Comparison of ENCODE assay signal across 2 cellular contexts in the genomic region with DNA sequence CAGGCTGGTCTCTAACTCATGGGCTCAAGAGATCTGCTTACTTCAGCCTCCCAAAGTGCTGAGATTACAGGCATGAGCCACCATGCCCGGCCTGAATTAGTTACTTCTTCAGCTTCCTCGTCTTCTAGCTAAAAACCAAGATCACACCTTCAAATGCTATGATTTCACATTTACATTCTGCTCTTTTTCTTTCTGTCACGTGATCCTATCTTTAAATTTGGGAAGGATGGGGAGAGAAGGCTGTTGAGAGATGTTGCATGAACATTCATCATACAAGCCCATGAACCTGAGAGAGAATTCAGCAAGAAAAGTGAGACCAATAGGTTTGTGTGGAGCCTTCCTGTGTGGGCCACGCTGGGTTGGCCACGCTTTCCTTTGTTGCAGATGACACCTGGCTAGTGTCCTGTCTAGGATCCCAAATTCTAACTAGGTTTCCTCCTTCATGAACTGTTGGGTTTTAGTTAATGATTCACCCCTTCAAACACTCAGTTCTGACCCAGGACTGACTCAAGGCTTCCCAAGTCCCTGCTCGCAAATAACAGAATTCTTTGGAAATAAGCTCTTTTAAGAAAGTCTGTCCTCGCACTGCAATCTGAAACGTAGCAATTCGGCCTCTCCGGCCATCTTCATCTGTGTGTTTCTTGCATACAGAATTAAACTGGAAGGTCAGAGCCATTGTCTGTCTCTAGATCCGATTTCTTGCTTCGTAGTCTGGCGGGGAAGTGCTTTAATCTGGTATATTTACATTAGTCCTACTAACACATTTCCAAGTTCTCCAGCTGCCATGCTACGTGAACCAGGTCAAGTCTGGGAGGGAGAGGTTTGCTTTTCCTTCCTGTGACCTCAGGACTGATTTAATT.
TF ChIP-seq lines count a peak whose summit lies in the region.

No MANE protein-coding gene starts in this region.

TF ChIP-seq in SK-N-SH, 30 proteins besides CTCF, POLR2A, EP300 and RAD21 (continued from another document):
- TF ChIP-seq, protein P1, sequence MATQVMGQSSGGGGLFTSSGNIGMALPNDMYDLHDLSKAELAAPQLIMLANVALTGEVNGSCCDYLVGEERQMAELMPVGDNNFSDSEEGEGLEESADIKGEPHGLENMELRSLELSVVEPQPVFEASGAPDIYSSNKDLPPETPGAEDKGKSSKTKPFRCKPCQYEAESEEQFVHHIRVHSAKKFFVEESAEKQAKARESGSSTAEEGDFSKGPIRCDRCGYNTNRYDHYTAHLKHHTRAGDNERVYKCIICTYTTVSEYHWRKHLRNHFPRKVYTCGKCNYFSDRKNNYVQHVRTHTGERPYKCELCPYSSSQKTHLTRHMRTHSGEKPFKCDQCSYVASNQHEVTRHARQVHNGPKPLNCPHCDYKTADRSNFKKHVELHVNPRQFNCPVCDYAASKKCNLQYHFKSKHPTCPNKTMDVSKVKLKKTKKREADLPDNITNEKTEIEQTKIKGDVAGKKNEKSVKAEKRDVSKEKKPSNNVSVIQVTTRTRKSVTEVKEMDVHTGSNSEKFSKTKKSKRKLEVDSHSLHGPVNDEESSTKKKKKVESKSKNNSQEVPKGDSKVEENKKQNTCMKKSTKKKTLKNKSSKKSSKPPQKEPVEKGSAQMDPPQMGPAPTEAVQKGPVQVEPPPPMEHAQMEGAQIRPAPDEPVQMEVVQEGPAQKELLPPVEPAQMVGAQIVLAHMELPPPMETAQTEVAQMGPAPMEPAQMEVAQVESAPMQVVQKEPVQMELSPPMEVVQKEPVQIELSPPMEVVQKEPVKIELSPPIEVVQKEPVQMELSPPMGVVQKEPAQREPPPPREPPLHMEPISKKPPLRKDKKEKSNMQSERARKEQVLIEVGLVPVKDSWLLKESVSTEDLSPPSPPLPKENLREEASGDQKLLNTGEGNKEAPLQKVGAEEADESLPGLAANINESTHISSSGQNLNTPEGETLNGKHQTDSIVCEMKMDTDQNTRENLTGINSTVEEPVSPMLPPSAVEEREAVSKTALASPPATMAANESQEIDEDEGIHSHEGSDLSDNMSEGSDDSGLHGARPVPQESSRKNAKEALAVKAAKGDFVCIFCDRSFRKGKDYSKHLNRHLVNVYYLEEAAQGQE (IDR thresholded peaks at IDR 0.05; ENCODE audit: low read depth, low read length) = no peak

TF ChIP-seq in SK-N-SH treated with all-trans-retinoic acid at 6 μM for 48 hours, 23 proteins besides CTCF, POLR2A, EP300 and RAD21 (continued from another document):
- TF ChIP-seq PPARA (CRISPR knock-in tag; IDR thresholded peaks at IDR 0.05; ENCODE audit: borderline replicate concordance) (no peak), ISL1 (CRISPR knock-in tag; IDR thresholded peaks at IDR 0.05) (no peak)
